In the genomic region with DNA sequence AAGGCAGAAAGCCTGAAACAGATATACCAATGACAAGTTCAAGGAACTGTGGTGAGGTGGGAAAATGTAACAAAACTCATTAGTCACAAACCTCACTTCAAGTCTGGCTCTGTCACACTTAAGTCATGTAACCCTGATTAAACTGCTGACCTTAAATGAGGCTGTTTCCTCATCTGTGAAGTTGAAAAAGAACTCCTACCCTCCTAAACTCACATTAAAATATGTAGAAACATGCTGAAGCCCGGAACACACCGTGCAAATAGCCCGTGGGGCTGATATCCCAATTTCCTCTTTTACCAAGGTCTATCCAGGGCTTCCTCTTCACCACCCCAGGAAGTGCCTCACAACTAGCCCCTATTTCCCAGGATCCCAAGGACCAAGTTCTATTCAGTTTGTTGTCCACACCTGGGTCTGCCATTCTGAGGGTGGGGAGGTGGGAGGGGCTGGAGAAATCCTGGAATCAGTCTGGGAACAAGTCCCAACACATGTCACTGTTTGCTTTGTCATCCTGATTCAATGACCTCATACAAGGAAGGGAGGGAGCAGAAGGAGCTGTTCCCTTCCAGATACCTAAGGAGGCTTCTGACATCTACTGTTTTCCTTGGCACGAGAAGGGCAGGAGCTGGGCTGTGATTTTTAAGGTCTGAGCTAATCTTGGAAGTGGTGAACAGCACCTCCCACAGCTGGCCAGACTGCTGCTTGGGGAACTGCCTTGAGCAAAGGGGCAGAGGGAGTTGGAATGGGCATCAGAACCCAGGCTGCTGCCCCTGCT, we compare ENCODE assay signal across 1 cellular context.
TF ChIP-seq lines count a peak whose summit lies in the region.

No MANE protein-coding gene starts in this region.

TF ChIP-seq in HEK293, 187 proteins besides CTCF, POLR2A, EP300 and RAD21 (continued from another document and continues in another):
- TF ChIP-seq, protein P1, sequence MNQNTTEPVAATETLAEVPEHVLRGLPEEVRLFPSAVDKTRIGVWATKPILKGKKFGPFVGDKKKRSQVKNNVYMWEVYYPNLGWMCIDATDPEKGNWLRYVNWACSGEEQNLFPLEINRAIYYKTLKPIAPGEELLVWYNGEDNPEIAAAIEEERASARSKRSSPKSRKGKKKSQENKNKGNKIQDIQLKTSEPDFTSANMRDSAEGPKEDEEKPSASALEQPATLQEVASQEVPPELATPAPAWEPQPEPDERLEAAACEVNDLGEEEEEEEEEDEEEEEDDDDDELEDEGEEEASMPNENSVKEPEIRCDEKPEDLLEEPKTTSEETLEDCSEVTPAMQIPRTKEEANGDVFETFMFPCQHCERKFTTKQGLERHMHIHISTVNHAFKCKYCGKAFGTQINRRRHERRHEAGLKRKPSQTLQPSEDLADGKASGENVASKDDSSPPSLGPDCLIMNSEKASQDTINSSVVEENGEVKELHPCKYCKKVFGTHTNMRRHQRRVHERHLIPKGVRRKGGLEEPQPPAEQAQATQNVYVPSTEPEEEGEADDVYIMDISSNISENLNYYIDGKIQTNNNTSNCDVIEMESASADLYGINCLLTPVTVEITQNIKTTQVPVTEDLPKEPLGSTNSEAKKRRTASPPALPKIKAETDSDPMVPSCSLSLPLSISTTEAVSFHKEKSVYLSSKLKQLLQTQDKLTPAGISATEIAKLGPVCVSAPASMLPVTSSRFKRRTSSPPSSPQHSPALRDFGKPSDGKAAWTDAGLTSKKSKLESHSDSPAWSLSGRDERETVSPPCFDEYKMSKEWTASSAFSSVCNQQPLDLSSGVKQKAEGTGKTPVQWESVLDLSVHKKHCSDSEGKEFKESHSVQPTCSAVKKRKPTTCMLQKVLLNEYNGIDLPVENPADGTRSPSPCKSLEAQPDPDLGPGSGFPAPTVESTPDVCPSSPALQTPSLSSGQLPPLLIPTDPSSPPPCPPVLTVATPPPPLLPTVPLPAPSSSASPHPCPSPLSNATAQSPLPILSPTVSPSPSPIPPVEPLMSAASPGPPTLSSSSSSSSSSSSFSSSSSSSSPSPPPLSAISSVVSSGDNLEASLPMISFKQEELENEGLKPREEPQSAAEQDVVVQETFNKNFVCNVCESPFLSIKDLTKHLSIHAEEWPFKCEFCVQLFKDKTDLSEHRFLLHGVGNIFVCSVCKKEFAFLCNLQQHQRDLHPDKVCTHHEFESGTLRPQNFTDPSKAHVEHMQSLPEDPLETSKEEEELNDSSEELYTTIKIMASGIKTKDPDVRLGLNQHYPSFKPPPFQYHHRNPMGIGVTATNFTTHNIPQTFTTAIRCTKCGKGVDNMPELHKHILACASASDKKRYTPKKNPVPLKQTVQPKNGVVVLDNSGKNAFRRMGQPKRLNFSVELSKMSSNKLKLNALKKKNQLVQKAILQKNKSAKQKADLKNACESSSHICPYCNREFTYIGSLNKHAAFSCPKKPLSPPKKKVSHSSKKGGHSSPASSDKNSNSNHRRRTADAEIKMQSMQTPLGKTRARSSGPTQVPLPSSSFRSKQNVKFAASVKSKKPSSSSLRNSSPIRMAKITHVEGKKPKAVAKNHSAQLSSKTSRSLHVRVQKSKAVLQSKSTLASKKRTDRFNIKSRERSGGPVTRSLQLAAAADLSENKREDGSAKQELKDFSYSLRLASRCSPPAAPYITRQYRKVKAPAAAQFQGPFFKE (tag by site-specific recombination; IDR thresholded peaks at IDR 0.05; ENCODE audit: borderline replicate concordance) = no peak
- TF ChIP-seq ZIC2 (tag by site-specific recombination; IDR thresholded peaks at IDR 0.05) (no peak), ZNF660 (tag by site-specific recombination; IDR thresholded peaks at IDR 0.05) (no peak; the same call in 1 of the 2 replicates), ZNF610 (tag by site-specific recombination; IDR thresholded peaks at IDR 0.05; ENCODE audit: borderline replicate concordance) (no peak), ZNF664 (tag by site-specific recombination; IDR thresholded peaks at IDR 0.05) (no peak), REPIN1 (tag by site-specific recombination; IDR thresholded peaks at IDR 0.05; ENCODE audit: low read depth) (no peak), ZNF366 (tag by site-specific recombination; conservative IDR thresholded peaks at IDR 0.05) (peak; percentile 98), ZNF548 (tag by site-specific recombination; IDR thresholded peaks at IDR 0.05) (no peak), SP3 (tag by site-specific recombination; IDR thresholded peaks at IDR 0.05) (peak; percentile 64), ZNF555 (tag by site-specific recombination; conservative IDR thresholded peaks at IDR 0.05) (no peak), OSR2 (tag by site-specific recombination; IDR thresholded peaks at IDR 0.05) (peak; percentile 99), ZNF558 (tag by site-specific recombination; IDR thresholded peaks at IDR 0.05) (peak; percentile 59; the same call in 1 of the 2 replicates), WT1 (tag by site-specific recombination; IDR thresholded peaks at IDR 0.05) (peak; percentile 88), ZNF639 (tag by site-specific recombination; IDR thresholded peaks at IDR 0.05) (peak; percentile 67; the same call in 1 of the 2 replicates), ZNF266 (tag by site-specific recombination; IDR thresholded peaks at IDR 0.05; ENCODE audit: low read depth) (no peak), MEIS1 (CRISPR knock-in tag; IDR thresholded peaks at IDR 0.05; ENCODE audit: borderline replicate concordance) (no peak), GFI1B (tag by site-specific recombination; IDR thresholded peaks at IDR 0.05) (peak; percentile 95), ZFP69B (tag by site-specific recombination; IDR thresholded peaks at IDR 0.05) (peak; percentile 69; the same call in 1 of the 2 replicates), ATF2 (tag by site-specific recombination; IDR thresholded peaks at IDR 0.05; ENCODE audit: low read depth) (peak; percentile 96), ZSCAN4 (tag by site-specific recombination; IDR thresholded peaks at IDR 0.05) (no peak), ZNF280C (tag by site-specific recombination; IDR thresholded peaks at IDR 0.05) (no peak)
- TF ChIP-seq, protein P2, sequence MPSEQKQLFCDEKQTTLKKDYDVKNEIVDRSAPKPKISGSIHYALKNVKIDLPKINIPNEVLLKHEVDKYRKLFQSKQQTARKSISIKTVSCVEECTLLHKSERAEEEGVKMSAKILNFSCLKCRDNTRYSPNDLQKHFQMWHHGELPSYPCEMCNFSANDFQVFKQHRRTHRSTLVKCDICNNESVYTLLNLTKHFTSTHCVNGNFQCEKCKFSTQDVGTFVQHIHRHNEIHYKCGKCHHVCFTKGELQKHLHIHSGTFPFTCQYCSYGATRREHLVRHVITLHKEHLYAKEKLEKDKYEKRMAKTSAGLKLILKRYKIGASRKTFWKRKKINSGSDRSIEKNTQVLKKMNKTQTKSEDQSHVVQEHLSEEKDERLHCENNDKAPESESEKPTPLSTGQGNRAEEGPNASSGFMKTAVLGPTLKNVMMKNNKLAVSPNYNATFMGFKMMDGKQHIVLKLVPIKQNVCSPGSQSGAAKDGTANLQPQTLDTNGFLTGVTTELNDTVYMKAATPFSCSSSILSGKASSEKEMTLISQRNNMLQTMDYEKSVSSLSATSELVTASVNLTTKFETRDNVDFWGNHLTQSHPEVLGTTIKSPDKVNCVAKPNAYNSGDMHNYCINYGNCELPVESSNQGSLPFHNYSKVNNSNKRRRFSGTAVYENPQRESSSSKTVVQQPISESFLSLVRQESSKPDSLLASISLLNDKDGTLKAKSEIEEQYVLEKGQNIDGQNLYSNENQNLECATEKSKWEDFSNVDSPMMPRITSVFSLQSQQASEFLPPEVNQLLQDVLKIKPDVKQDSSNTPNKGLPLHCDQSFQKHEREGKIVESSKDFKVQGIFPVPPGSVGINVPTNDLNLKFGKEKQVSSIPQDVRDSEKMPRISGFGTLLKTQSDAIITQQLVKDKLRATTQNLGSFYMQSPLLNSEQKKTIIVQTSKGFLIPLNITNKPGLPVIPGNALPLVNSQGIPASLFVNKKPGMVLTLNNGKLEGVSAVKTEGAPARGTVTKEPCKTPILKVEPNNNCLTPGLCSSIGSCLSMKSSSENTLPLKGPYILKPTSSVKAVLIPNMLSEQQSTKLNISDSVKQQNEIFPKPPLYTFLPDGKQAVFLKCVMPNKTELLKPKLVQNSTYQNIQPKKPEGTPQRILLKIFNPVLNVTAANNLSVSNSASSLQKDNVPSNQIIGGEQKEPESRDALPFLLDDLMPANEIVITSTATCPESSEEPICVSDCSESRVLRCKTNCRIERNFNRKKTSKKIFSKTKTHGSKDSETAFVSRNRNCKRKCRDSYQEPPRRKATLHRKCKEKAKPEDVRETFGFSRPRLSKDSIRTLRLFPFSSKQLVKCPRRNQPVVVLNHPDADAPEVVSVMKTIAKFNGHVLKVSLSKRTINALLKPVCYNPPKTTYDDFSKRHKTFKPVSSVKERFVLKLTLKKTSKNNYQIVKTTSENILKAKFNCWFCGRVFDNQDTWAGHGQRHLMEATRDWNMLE (tag by site-specific recombination; conservative IDR thresholded peaks at IDR 0.05; ENCODE audit: low read depth) = 0 out of 2 replicates have a peak, but pooled peaks have one; percentile 6
- TF ChIP-seq, protein P3, sequence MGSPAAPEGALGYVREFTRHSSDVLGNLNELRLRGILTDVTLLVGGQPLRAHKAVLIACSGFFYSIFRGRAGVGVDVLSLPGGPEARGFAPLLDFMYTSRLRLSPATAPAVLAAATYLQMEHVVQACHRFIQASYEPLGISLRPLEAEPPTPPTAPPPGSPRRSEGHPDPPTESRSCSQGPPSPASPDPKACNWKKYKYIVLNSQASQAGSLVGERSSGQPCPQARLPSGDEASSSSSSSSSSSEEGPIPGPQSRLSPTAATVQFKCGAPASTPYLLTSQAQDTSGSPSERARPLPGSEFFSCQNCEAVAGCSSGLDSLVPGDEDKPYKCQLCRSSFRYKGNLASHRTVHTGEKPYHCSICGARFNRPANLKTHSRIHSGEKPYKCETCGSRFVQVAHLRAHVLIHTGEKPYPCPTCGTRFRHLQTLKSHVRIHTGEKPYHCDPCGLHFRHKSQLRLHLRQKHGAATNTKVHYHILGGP (tag by site-specific recombination; IDR thresholded peaks at IDR 0.05) = 0 out of 2 replicates have a peak, but pooled peaks have one; percentile 23
- TF ChIP-seq, protein P4, sequence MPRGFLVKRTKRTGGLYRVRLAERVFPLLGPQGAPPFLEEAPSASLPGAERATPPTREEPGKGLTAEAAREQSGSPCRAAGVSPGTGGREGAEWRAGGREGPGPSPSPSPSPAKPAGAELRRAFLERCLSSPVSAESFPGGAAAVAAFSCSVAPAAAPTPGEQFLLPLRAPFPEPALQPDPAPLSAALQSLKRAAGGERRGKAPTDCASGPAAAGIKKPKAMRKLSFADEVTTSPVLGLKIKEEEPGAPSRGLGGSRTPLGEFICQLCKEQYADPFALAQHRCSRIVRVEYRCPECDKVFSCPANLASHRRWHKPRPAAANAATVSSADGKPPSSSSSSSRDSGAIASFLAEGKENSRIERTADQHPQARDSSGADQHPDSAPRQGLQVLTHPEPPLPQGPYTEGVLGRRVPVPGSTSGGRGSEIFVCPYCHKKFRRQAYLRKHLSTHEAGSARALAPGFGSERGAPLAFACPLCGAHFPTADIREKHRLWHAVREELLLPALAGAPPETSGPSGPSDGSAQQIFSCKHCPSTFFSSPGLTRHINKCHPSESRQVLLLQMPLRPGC (tag by site-specific recombination; IDR thresholded peaks at IDR 0.05) = peak; percentile 81
